15 cellular contexts compared by ENCODE assay signal in genomic region chr9:115691686-115692085, GRCh38.
DNase-seq lines count a peak whose midpoint lies in the region; ATAC-seq, FAIRE-seq and TF ChIP-seq lines count a peak whose summit lies in the region.
"Had no signal": no experiment of that assay in that cellular context is flagged by ENCODE, and none has a peak within 500 bp of the region (broad histone marks: within the 10 kb centered on the region; RNA-seq: fewer than 3 reads in every experiment).

No MANE protein-coding gene starts in this region.

- intact Hi-C loops in CD4-positive, alpha-beta memory T cell (cut with micrococcal nuclease): no loop called here

- H3K36me3 ChIP-seq in CD4-positive, alpha-beta memory T cell (ENCODE audit: insufficient read depth, low read length): no peaks in the 10 kb centered on the region
- H3K36me3 ChIP-seq: lower lobe of right lung, tibial nerve had no signal

- in situ Hi-C loops in astrocyte of the cerebellum (cut with HindIII; ENCODE audit: low sequenced_read_pairs): no loop called here

- H3K4me2 ChIP-seq in A549: peak overlapping the region; percentile 20; the same call in 1 of the 3 replicates

- H3K4me3 ChIP-seq in A549: no peak overlapping the region
- no peak overlapping the region for H3K4me3 ChIP-seq in astrocyte of the cerebellum (ENCODE audit: low read depth, low read length)
- H3K4me3 ChIP-seq in CD4-positive, alpha-beta memory T cell (ENCODE audit: low read length in 2 of 2): no peak overlapping the region
- H3K4me3 ChIP-seq: lower lobe of right lung, tibial nerve had no signal

- peak overlapping the region; percentile 75 to 86 for H3K27ac ChIP-seq in A549
- H3K27ac ChIP-seq in CD4-positive, alpha-beta memory T cell (ENCODE audit: low read depth, low read length): no peak overlapping the region
- H3K27ac ChIP-seq: lower lobe of right lung, tibial nerve had no signal

- peak overlapping the region; percentile 69 for H3K4me3 Mint-ChIP-seq in HFFc6
- no peak overlapping the region for H3K4me3 Mint-ChIP-seq in CD4-positive, alpha-beta memory T cell
- H3K4me3 Mint-ChIP-seq: activated naive CD8-positive, alpha-beta T cell treated with anti-CD3 and anti-CD28 coated beads, Interleukin-2, amount 50 U/mL, for 24 hours; effector memory CD8-positive, alpha-beta T cell had no signal

- FAIRE-seq in A549 (lab: Jason Lieb, UNC): no peak

- WGBS in A549 (ENCODE audit: missing lambda C conversion rate): 67% methylated on average over 3 of the region's 3 CpGs

- H3K9me3 ChIP-seq in A549: peaks cover 33% of the 10 kb centered on the region; the same call in 2 of the 3 replicates
- H3K9me3 ChIP-seq in CD4-positive, alpha-beta memory T cell (ENCODE audit: control insufficient read depth in 1 of 2, low read length in 2 of 2): no peaks in the 10 kb centered on the region
- H3K9me3 ChIP-seq: lower lobe of right lung, tibial nerve had no signal

- no peaks in the 10 kb centered on the region for H3K27me3 ChIP-seq in CD4-positive, alpha-beta memory T cell (ENCODE audit: insufficient read depth, low read length)
- H3K27me3 ChIP-seq: tibial nerve had no signal

- POLR2A ChIA-PET in A549 (lab: Yijun Ruan, JAX): interaction anchor here (1.0 to 2.3 kb wide), 3 partner anchors 19 to 460 kb away, joined by 4 to 16 read pairs (median 5); no protein-coding TSS in a partner anchor
- POLR2A ChIA-PET in CD4-positive, alpha-beta memory T cell (lab: Charles Lee; ENCODE audit: partially characterized antibody): no interaction called here

- H3K27ac Mint-ChIP-seq in HFFc6: peak overlapping the region; percentile 97
- no peak overlapping the region for H3K27ac Mint-ChIP-seq in CD4-positive, alpha-beta memory T cell
- H3K27ac Mint-ChIP-seq: activated naive CD8-positive, alpha-beta T cell treated with anti-CD3 and anti-CD28 coated beads, Interleukin-2, amount 50 U/mL, for 24 hours; effector memory CD8-positive, alpha-beta T cell had no signal

- no peak for TF ChIP-seq EP300 in A549 (IDR thresholded peaks at IDR 0.05)

- no peak for TF ChIP-seq RAD21 in A549 (conservative IDR thresholded peaks at IDR 0.05 in 1 of 2, IDR thresholded peaks at IDR 0.05 in 1 of 2)

- H3K4me1 Mint-ChIP-seq in HFFc6 (ENCODE audit: low read depth): peaks cover 80% of the 10 kb centered on the region
- no peaks in the 10 kb centered on the region for H3K4me1 Mint-ChIP-seq in CD4-positive, alpha-beta memory T cell
- H3K4me1 Mint-ChIP-seq: activated naive CD8-positive, alpha-beta T cell treated with anti-CD3 and anti-CD28 coated beads, Interleukin-2, amount 50 U/mL, for 24 hours had no signal

- 0 out of 2 replicates have a peak, but pooled peaks cover 4% of the 10 kb centered on the region for H3K36me3 Mint-ChIP-seq in HFFc6 (ENCODE audit: low read depth)
- H3K36me3 Mint-ChIP-seq in CD4-positive, alpha-beta memory T cell: no peaks in the 10 kb centered on the region

- no peak for DNase-seq in A549 (ENCODE audit: low read depth in 1 of 2, low spot score in 1 of 2)
- DNase-seq in HFFc6: peak; percentile 85
- peak; percentile 22 for DNase-seq in astrocyte of the cerebellum (ENCODE audit: low read depth)
- peak; percentile 48 for DNase-seq in glomerular visceral epithelial cell (ENCODE audit: extremely low spot score)
- DNase-seq in NCI-H2107 treated with DMSO at 0.1 percent for 48 hours (lab: John Stamatoyannopoulos, UW; ENCODE audit: unreplicated experiment): no peak
- no peak for DNase-seq in CD4-positive, alpha-beta memory T cell
- DNase-seq in activated CD4-positive, alpha-beta T cell treated with anti-CD3 and anti-CD28 coated beads for 4 hours: no peak
- DNase-seq: activated CD4-positive, CD25-positive, alpha-beta regulatory T cell; activated naive CD8-positive, alpha-beta T cell treated with anti-CD3 and anti-CD28 coated beads, Interleukin-2, amount 50 U/mL, for 24 hours; DMS79 treated with DMSO at 0.1 percent for 48 hours; effector memory CD8-positive, alpha-beta T cell; lower lobe of right lung; NCI-H2081 treated with DMSO at 0.1 percent for 48 hours had no signal

- no peaks in the 10 kb centered on the region; the same call in 1 of the 2 replicates for H3K27me3 Mint-ChIP-seq in HFFc6 (ENCODE audit: insufficient read depth)
- H3K27me3 Mint-ChIP-seq in CD4-positive, alpha-beta memory T cell: peaks cover 4 to 8% of the 10 kb centered on the region in 2 donors
- H3K27me3 Mint-ChIP-seq: activated naive CD8-positive, alpha-beta T cell treated with anti-CD3 and anti-CD28 coated beads, Interleukin-2, amount 50 U/mL, for 24 hours had no signal

- H3K9me3 Mint-ChIP-seq in HFFc6: no peaks in the 10 kb centered on the region
- H3K9me3 Mint-ChIP-seq in CD4-positive, alpha-beta memory T cell: peaks cover 0 to 4% (median 0%) of the 10 kb centered on the region in 8 donors

- TF ChIP-seq CTCF in A549 (IDR thresholded peaks at IDR 0.05) (no peak), HFFc6 (IDR thresholded peaks at IDR 0.05) (no peak), astrocyte of the cerebellum (IDR thresholded peaks at IDR 0.05; ENCODE audit: low read depth, low read length, missing control alignments) (no peak)

- CTCF ChIA-PET in A549 (lab: Yijun Ruan, JAX): interaction anchor here (1.5 to 6.2 kb wide), 2 partner anchors 19 to 99 kb away, joined by 4 to 88 read pairs; no protein-coding TSS in a partner anchor
- CTCF ChIA-PET in CD4-positive, alpha-beta memory T cell (lab: Charles Lee; ENCODE audit: partially characterized antibody): no interaction called here

- H3K4me1 ChIP-seq in A549: peaks cover 31% of the 10 kb centered on the region
- no peaks in the 10 kb centered on the region for H3K4me1 ChIP-seq in CD4-positive, alpha-beta memory T cell (ENCODE audit: insufficient read depth, low read length)
- H3K4me1 ChIP-seq: lower lobe of right lung, tibial nerve had no signal

- ATAC-seq in A549 (no peak), GM21390 (IDR thresholded peaks at IDR 0.05; ENCODE audit: unreplicated experiment) (no peak)
- ATAC-seq: activated naive CD8-positive, alpha-beta T cell treated with anti-CD3 and anti-CD28 coated beads, Interleukin-2, amount 50 U/mL, for 24 hours; effector memory CD8-positive, alpha-beta T cell had no signal

- TF ChIP-seq POLR2A in A549 (IDR thresholded peaks at IDR 0.05; ENCODE audit: low read length): no peak

TF ChIP-seq in A549, 52 proteins besides CTCF, POLR2A, EP300 and RAD21:
- TF ChIP-seq MAZ (IDR thresholded peaks at IDR 0.05; ENCODE audit: borderline replicate concordance, low read depth, low read length) (no peak), FOSL2 (IDR thresholded peaks at IDR 0.05) (no peak), FOSL2 (CRISPR knock-in tag; IDR thresholded peaks at IDR 0.05) (peak; percentile 19; the same call in 1 of the 2 replicates)

Comparison
In these comparisons a context has a peak if more than half of its experiments do, and no peak if none do; other contexts are left out.
1. DNase-seq: peak in HFFc6 (single experiment), astrocyte of the cerebellum (single experiment) and glomerular visceral epithelial cell (single experiment); none in A549 (0 of 2), NCI-H2107 treated with DMSO at 0.1 percent for 48 hours (single experiment), CD4-positive, alpha-beta memory T cell (0 of 5) and activated CD4-positive, alpha-beta T cell treated with anti-CD3 and anti-CD28 coated beads for 4 hours (0 of 2).